Comparison of ENCODE assay signal across 31 cellular contexts in the genomic region with DNA sequence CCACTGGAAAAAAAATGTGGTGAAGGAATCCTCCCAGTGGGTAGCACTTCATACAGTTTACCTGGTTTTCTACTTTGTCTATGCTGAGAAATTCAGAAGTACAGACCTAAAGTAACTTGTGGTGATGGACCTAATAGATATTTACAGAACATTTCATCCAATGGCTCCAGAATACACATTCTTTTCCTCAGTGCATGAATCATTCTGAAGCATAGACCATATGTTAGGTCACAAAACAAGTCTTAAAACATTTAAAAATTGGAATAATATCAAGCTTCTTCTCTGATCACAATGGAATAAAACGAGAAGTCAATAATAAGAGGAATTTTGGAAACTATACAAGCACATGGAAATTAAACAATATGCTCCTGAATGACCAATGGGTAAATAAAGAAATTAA.
"Had no signal": no experiment of that assay in that cellular context is flagged by ENCODE, and none has a peak within 500 bp of the region (broad histone marks: within the 10 kb centered on the region; RNA-seq: fewer than 3 reads in every experiment).

No MANE protein-coding gene starts in this region.

- DNase-seq: colonic mucosa; effector CD8-positive, alpha-beta T cell; endodermal cell; gastrocnemius medialis; head of caudate nucleus; left cardiac atrium; left lung; mesenchymal stem cell; mucosa of descending colon; naive B cell; right lobe of liver; small intestine; stimulated activated CD4-positive, alpha-beta T cell treated with anti-CD3 and anti-CD28 coated beads, Interleukin-12 subunit alpha, Interleukin-12 subunit beta, amount 100 ng/mL, for 4 hours; stimulated activated CD4-positive, alpha-beta T cell treated with anti-CD3 and anti-CD28 coated beads, Interleukin-1b, Interleukin-23, amount 100 ng/mL, for 48 hours; stimulated activated CD4-positive, alpha-beta T cell treated with anti-CD3 and anti-CD28 coated beads, Interleukin-4, amount 100 ng/mL, for 1 hour; stimulated activated CD8-positive, alpha-beta memory T cell treated with anti-CD3 and anti-CD28 coated beads, Interleukin-4, amount 100 ng/mL, for 48 hours; stimulated activated naive CD4-positive, alpha-beta T cell; stimulated activated naive CD8-positive, alpha-beta T cell treated with anti-CD3 and anti-CD28 coated beads, Interleukin-15, amount 100 ng/mL, for 72 hours; transverse colon had no signal

- H3K27me3 Mint-ChIP-seq: dendritic cell treated with granulocyte-macrophage colony-stimulating factor and Interleukin-4, amounts not matched to agents 40 ng/mL and 50 ng/mL, for 4 days; naive B cell; natural killer cell treated with Interleukin-12 subunit alpha and Interleukin-12 subunit beta and Interleukin-15 and Interleukin-18, amount 100 ng/mL, for 72 hours; progenitor cell of endocrine pancreas; stimulated activated naive CD8-positive, alpha-beta T cell treated with anti-CD3 and anti-CD28 coated beads, Interleukin-15, amount 100 ng/mL, for 72 hours had no signal

- H3K9ac ChIP-seq: parathyroid adenoma had no signal

- H3K4me1 ChIP-seq: colonic mucosa, esophagus muscularis mucosa, gastrocnemius medialis, left lung, right lobe of liver, suprapubic skin, transverse colon had no signal

- H3K79me2 ChIP-seq: parathyroid adenoma had no signal

- H3K27ac Mint-ChIP-seq: dendritic cell treated with granulocyte-macrophage colony-stimulating factor and Interleukin-4, amounts not matched to agents 40 ng/mL and 50 ng/mL, for 4 days; endodermal cell; mesothelial cell of epicardium; naive B cell; natural killer cell treated with Interleukin-12 subunit alpha and Interleukin-12 subunit beta and Interleukin-15 and Interleukin-18, amount 100 ng/mL, for 72 hours; progenitor cell of endocrine pancreas; stimulated activated naive CD8-positive, alpha-beta T cell treated with anti-CD3 and anti-CD28 coated beads, Interleukin-15, amount 100 ng/mL, for 72 hours had no signal

- ATAC-seq: gastrocnemius medialis; left cardiac atrium; left lung; mucosa of descending colon; natural killer cell treated with Interleukin-12 subunit alpha and Interleukin-12 subunit beta and Interleukin-15 and Interleukin-18, amount 100 ng/mL, for 72 hours; right lobe of liver; stimulated activated naive CD8-positive, alpha-beta T cell treated with anti-CD3 and anti-CD28 coated beads, Interleukin-15, amount 100 ng/mL, for 72 hours had no signal

- H3K4me1 Mint-ChIP-seq: mesothelial cell of epicardium; naive B cell; neural crest cell; stimulated activated naive CD8-positive, alpha-beta T cell treated with anti-CD3 and anti-CD28 coated beads, Interleukin-15, amount 100 ng/mL, for 72 hours had no signal

- H3K27ac ChIP-seq: colonic mucosa, esophagus muscularis mucosa, gastrocnemius medialis, left lung, neutrophil, parathyroid adenoma, right lobe of liver, suprapubic skin, transverse colon, vagina had no signal

- H3K36me3 Mint-ChIP-seq: naive B cell had no signal

- H2AFZ ChIP-seq: parathyroid adenoma had no signal

- H3K27me3 ChIP-seq: colonic mucosa, esophagus muscularis mucosa, gastrocnemius medialis, left lung, neutrophil, right lobe of liver, suprapubic skin, transverse colon, vagina had no signal

- FAIRE-seq: endothelial cell of umbilical vein, islet of Langerhans, small intestine had no signal

- H3K36me3 ChIP-seq: colonic mucosa, esophagus muscularis mucosa, gastrocnemius medialis, left lung, neutrophil, right lobe of liver, suprapubic skin, transverse colon, vagina had no signal

- H3K4me3 ChIP-seq: colonic mucosa, esophagus muscularis mucosa, gastrocnemius medialis, left lung, mucosa of descending colon, right lobe of liver, suprapubic skin, transverse colon, vagina had no signal

- H3K9me3 ChIP-seq: colonic mucosa, gastrocnemius medialis, neutrophil, right lobe of liver, transverse colon, vagina had no signal

- H3K4me3 Mint-ChIP-seq: dendritic cell treated with granulocyte-macrophage colony-stimulating factor and Interleukin-4, amounts not matched to agents 40 ng/mL and 50 ng/mL, for 4 days; endodermal cell; mesothelial cell of epicardium; naive B cell; natural killer cell treated with Interleukin-12 subunit alpha and Interleukin-12 subunit beta and Interleukin-15 and Interleukin-18, amount 100 ng/mL, for 72 hours; neural crest cell; stimulated activated naive CD8-positive, alpha-beta T cell treated with anti-CD3 and anti-CD28 coated beads, Interleukin-15, amount 100 ng/mL, for 72 hours had no signal
